In the genomic region with DNA sequence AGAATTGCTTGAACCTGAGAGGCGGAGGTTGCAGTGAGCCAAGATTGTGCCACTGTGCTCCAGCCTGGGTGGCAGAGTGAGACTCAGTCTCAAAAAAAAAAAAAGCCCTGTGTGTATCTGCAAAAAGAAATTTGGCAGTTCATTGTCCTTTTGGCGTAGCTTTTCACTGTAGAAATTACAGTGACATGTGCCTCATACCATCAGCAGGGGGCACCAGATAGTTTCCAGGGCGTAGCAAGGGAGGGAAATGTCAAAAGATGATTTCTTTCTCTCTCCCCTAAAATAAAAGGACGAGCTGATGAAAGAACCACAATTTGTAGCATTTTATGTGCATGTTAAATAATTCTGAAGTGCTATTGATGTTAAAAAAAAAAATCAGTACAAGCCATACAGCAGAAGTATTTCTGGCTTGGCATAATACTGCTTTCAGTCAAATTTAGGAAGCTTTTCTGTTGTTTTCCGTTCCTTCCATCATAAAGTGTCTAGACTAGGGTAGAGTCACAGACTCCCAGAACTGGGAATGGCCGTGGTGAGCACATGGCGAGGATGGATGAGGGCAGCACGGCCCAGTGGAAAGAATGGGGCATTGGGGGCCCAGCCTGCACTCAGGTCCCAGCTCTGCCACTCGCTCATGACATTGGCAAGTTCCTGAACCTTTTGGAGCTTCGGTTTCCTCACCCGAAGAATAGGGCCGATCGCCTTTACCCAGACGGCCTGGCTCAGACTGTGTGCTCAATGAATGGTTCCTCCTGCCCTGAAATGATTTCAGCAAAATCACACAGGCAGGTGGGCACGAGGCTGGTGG, we compare ENCODE assay signal across 8 cellular contexts. TPM values are rescaled to one million over a fixed set of nuclear protein-coding genes. Genes with fewer than 3 reads are reported as not detected.
DNase-seq lines count a peak whose midpoint lies in the region; ATAC-seq and TF ChIP-seq lines count a peak whose summit lies in the region.

No MANE protein-coding gene starts in this region.

- H2BK5ac ChIP-seq in mesenchymal stem cell (ENCODE audit: low read depth, low read length, poor library complexity, severe bottlenecking), result no peak overlapping the region

- H3K4me3 ChIP-seq in cardiac muscle cell, result no peak overlapping the region
- no peak overlapping the region for H3K4me3 ChIP-seq in choroid plexus epithelial cell (ENCODE audit: low read depth, low read length)
- H3K4me3 ChIP-seq in mesenchymal stem cell (ENCODE audit: insufficient read depth in 1 of 2, low read depth in 1 of 2, low read length in 2 of 2), result no peak overlapping the region
- H3K4me3 ChIP-seq in thoracic aorta, result no peak overlapping the region

- no peak overlapping the region for H3K4me3 Mint-ChIP-seq in WTC11

- H3K27ac Mint-ChIP-seq in WTC11, result no peak overlapping the region

- no peak overlapping the region for H3K18ac ChIP-seq in mesenchymal stem cell (ENCODE audit: low read depth in 1 of 2, low read length in 2 of 2)

- H3K23ac ChIP-seq in mesenchymal stem cell (ENCODE audit: low read length in 2 of 2), result no peak overlapping the region

- 0 out of 2 replicates have a peak, but pooled peaks cover 3% of the 10 kb centered on the region for H3K36me3 Mint-ChIP-seq in WTC11

- H2AK5ac ChIP-seq in mesenchymal stem cell (ENCODE audit: low read length, severe bottlenecking), result peak overlapping the region; percentile 55

- H3K4me2 ChIP-seq in mesenchymal stem cell (ENCODE audit: low read length, poor library complexity, severe bottlenecking), result no peak overlapping the region

- H3K27me3 ChIP-seq in cardiac muscle cell (no peaks in the 10 kb centered on the region), mesenchymal stem cell (ENCODE audit: control insufficient read depth in 1 of 2, insufficient read depth in 1 of 2, low read length in 2 of 2) (no peaks in the 10 kb centered on the region), thoracic aorta (replicated peaks; ENCODE audit: insufficient read depth) (no peaks in the 10 kb centered on the region)

- H3K9me3 Mint-ChIP-seq in WTC11, result peaks cover 5% of the 10 kb centered on the region

- H4K91ac ChIP-seq in mesenchymal stem cell (ENCODE audit: low read length), result peak overlapping the region; percentile 56

- no peak overlapping the region for H3K4ac ChIP-seq in mesenchymal stem cell (ENCODE audit: low read depth in 1 of 2, low read length in 2 of 2)

- no peak overlapping the region for H4K8ac ChIP-seq in mesenchymal stem cell (ENCODE audit: low read length)

- TF ChIP-seq CTCF in cardiac muscle cell (IDR thresholded peaks at IDR 0.05; ENCODE audit: low read depth, low read length), result peak; percentile 80
- TF ChIP-seq CTCF in WTC11 (IDR thresholded peaks at IDR 0.05), result peak; percentile 56; the same call in 1 of the 2 replicates
- peak; percentile 89 for TF ChIP-seq CTCF in choroid plexus epithelial cell (conservative IDR thresholded peaks at IDR 0.05; ENCODE audit: low read depth, low read length)
- TF ChIP-seq CTCF in thoracic aorta (IDR thresholded peaks at IDR 0.05), result peak; percentile 67

- intact Hi-C loops in cardiac septum (cut with DNase I), result no loop called here

- H3K4me1 Mint-ChIP-seq in WTC11, result peaks cover 19% of the 10 kb centered on the region

- H3K9me3 ChIP-seq in cardiac muscle cell (ENCODE audit: low read depth) (no peaks in the 10 kb centered on the region), mesenchymal stem cell (ENCODE audit: control insufficient read depth, low read length) (no peaks in the 10 kb centered on the region), thoracic aorta (no peaks in the 10 kb centered on the region)

- peaks cover 9% of the 10 kb centered on the region for H3K79me1 ChIP-seq in mesenchymal stem cell (replicated peaks; ENCODE audit: low read length, poor library complexity, severe bottlenecking)

- no peaks in the 10 kb centered on the region for H3K36me3 ChIP-seq in cardiac muscle cell
- peaks cover 10 to 14% of the 10 kb centered on the region in 2 experiments for H3K36me3 ChIP-seq in mesenchymal stem cell (ENCODE audit: control insufficient read depth in 1 of 2, insufficient read depth in 2 of 2, low read depth in 1 of 2, low read length in 2 of 2)
- H3K36me3 ChIP-seq in thoracic aorta, result no peaks in the 10 kb centered on the region

- DNase-seq in cardiac muscle cell (ENCODE audit: low read depth in 1 of 2, low spot score in 1 of 2), result peak; percentile 62 to 75
- DNase-seq in cardiac septum (ENCODE audit: low spot score), result no peak
- peak; percentile 69 for DNase-seq in NCI-H1694 (lab: John Stamatoyannopoulos, UW)
- peak; percentile 53 for DNase-seq in WTC11 (ENCODE audit: low spot score)
- DNase-seq in choroid plexus epithelial cell (ENCODE audit: low read depth), result peak; percentile 77
- DNase-seq in mesenchymal stem cell, result peak; percentile 60
- DNase-seq in thoracic aorta (ENCODE audit: low spot score), result no peak

- no peak overlapping the region for H3K14ac ChIP-seq in mesenchymal stem cell (ENCODE audit: low read length in 2 of 2)

- H2BK12ac ChIP-seq in mesenchymal stem cell (ENCODE audit: low read length in 2 of 2), result no peak overlapping the region

- H3K27ac ChIP-seq in cardiac muscle cell (no peak overlapping the region), mesenchymal stem cell (ENCODE audit: low read length, poor library complexity, severe bottlenecking) (peak overlapping the region; percentile 59), thoracic aorta (no peak overlapping the region)

- no peak for TF ChIP-seq POLR2A in GM18505 (IDR thresholded peaks at IDR 0.05; ENCODE audit: borderline replicate concordance, extremely low read depth, insufficient read depth, insufficient read length)

- H3K27me3 Mint-ChIP-seq in WTC11 (ENCODE audit: low read depth), result peaks cover 18% of the 10 kb centered on the region

- whole genome bisulfite sequencing in mesenchymal stem cell, result 83% methylated on average over 14 of the region's 15 CpGs

- ATAC-seq in WTC11, result no peak
- no peak for ATAC-seq in thoracic aorta (ENCODE audit: insufficient number of reproducible peaks, low FRiP score, low read depth)
- ATAC-seq in GM18505 (IDR thresholded peaks at IDR 0.05; ENCODE audit: unreplicated experiment), result no peak

- POLR2A ChIA-PET in WTC11 (lab: Charles Lee), result interaction anchor here (0.7 kb wide), 1 partner anchor 247 kb away, joined by 3 read pairs; no protein-coding TSS in a partner anchor

- H3K9ac ChIP-seq in mesenchymal stem cell (ENCODE audit: low read length), result peak overlapping the region; percentile 98

- CTCF ChIA-PET in WTC11 (lab: Charles Lee), result interaction anchor here (0.5 to 2.3 kb wide), 62 partner anchors 8 to 644 kb away, joined by 3 to 68 read pairs (median 5); partner anchors contain the start of genes NXN, RFLNB and TIMM22

- no peaks in the 10 kb centered on the region for H3K4me1 ChIP-seq in cardiac muscle cell (ENCODE audit: low read depth)
- peaks cover 22% of the 10 kb centered on the region for H3K4me1 ChIP-seq in mesenchymal stem cell (ENCODE audit: control insufficient read depth, insufficient read depth, low read depth, low read length)
- H3K4me1 ChIP-seq in thoracic aorta (ENCODE audit: control insufficient read depth in 1 of 2, low read depth in 2 of 2), result peaks cover 3 to 15% of the 10 kb centered on the region in 2 donors

- no peak overlapping the region for H2BK120ac ChIP-seq in mesenchymal stem cell (ENCODE audit: low read depth, low read length)

- H2AFZ ChIP-seq in mesenchymal stem cell (ENCODE audit: low read depth, low read length), result no peak overlapping the region

- H2BK15ac ChIP-seq in mesenchymal stem cell (ENCODE audit: low read depth, poor library complexity, severe bottlenecking), result no peak overlapping the region

TF ChIP-seq in WTC11, 78 proteins besides CTCF, POLR2A, EP300 and RAD21 (continues in another document):
- TF ChIP-seq FOXP4 (CRISPR knock-in tag; IDR thresholded peaks at IDR 0.05) (no peak), ZNF121 (CRISPR knock-in tag; IDR thresholded peaks at IDR 0.05) (no peak)
- TF ChIP-seq, protein P1, sequence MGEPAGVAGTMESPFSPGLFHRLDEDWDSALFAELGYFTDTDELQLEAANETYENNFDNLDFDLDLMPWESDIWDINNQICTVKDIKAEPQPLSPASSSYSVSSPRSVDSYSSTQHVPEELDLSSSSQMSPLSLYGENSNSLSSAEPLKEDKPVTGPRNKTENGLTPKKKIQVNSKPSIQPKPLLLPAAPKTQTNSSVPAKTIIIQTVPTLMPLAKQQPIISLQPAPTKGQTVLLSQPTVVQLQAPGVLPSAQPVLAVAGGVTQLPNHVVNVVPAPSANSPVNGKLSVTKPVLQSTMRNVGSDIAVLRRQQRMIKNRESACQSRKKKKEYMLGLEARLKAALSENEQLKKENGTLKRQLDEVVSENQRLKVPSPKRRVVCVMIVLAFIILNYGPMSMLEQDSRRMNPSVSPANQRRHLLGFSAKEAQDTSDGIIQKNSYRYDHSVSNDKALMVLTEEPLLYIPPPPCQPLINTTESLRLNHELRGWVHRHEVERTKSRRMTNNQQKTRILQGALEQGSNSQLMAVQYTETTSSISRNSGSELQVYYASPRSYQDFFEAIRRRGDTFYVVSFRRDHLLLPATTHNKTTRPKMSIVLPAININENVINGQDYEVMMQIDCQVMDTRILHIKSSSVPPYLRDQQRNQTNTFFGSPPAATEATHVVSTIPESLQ (CRISPR knock-in tag; IDR thresholded peaks at IDR 0.05), result no peak

RNA-seq across cellular contexts. Expression of gene RFLNB, which starts 33.3 kb away (rescaled TPM):
- total RNA-seq in cardiac muscle cell, result 2.1 and 2.4 TPM in 2 replicates
- polyA plus RNA-seq in cardiac muscle cell, result 1.8 and 2.0 TPM in 2 replicates
- 9.0 TPM for total RNA-seq in cardiac septum
- 16.0 to 19.4 TPM (median 18.4 TPM) in 3 replicates for total RNA-seq in WTC11 (2021)
- 42.1 TPM for polyA plus RNA-seq in mesenchymal stem cell (2013, experiment 1 of 2)
- 43.8 TPM for polyA plus RNA-seq in mesenchymal stem cell (2013, experiment 2 of 2)
- total RNA-seq in thoracic aorta, result 10 to 100 TPM in 1 of 2 donors, 1 to 10 TPM in 1; 6.4 to 18.2 TPM

RNA-seq across cellular contexts. Expression of gene RPH3AL, which starts 59.8 kb away (rescaled TPM):
- total RNA-seq in cardiac muscle cell (24.0 and 39.0 TPM in 2 replicates), cardiac septum (5.5 TPM), WTC11 (2021) (2.0 to 4.6 TPM (median 3.7 TPM) in 3 replicates), thoracic aorta (10 to 100 TPM in 1 of 2 donors, 1 to 10 TPM in 1; 6.5 to 33.1 TPM)
- polyA plus RNA-seq in cardiac muscle cell, result 13.8 and 22.0 TPM in 2 replicates
- polyA plus RNA-seq in mesenchymal stem cell (2013, experiment 1 of 2), result 4.0 TPM
- 3.6 TPM for polyA plus RNA-seq in mesenchymal stem cell (2013, experiment 2 of 2)

Comparison
In these comparisons a context has a peak if more than half of its experiments do, and no peak if none do; other contexts are left out.
1. DNase-seq: peak in cardiac muscle cell (2 of 2), NCI-H1694 (single experiment), WTC11 (single experiment), choroid plexus epithelial cell (single experiment) and mesenchymal stem cell (single experiment); none in cardiac septum (single experiment) and thoracic aorta (single experiment).
2. Peak in every context shown above with its lines, with median percentiles within 50 percentile points of each other: CTCF ChIP-seq.